1 cellular context compared by ENCODE assay signal in the genomic region with DNA sequence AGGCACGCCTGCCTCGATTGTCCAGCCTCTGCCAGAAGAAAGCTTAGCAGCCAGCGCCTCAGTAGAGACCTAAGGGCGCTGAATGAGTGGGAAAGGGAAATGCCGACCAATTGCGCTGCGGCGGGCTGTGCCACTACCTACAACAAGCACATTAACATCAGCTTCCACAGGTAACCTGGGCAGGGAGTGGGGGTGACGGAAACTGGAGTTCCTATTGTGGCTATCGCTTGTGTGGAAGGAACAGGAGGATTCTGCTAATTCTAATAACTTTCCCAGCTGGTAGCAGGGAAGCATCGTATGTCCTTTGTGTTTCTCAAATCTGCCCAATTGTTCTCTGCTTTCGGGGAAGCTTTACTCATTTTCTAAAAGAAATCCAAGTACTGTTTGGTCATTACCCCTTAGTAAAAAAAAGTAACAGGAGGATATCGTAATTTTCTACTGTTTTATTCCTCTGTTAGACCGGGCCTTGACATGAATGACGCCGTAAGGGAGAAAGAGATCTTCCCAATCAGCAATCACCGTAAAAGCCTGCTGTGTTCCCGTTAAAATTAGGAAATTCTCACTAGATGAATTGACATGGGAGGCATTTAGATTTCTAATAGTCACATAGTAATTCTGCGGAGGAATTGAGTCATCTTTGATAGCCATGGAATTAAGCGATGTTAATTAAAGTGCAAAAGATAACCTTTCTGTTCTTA.
TF ChIP-seq lines count a peak whose summit lies in the region.

No MANE protein-coding gene starts in this region.

TF ChIP-seq in PFSK-1, 5 proteins besides CTCF, POLR2A, EP300 and RAD21 (continued from another document):
- TF ChIP-seq, protein P1, sequence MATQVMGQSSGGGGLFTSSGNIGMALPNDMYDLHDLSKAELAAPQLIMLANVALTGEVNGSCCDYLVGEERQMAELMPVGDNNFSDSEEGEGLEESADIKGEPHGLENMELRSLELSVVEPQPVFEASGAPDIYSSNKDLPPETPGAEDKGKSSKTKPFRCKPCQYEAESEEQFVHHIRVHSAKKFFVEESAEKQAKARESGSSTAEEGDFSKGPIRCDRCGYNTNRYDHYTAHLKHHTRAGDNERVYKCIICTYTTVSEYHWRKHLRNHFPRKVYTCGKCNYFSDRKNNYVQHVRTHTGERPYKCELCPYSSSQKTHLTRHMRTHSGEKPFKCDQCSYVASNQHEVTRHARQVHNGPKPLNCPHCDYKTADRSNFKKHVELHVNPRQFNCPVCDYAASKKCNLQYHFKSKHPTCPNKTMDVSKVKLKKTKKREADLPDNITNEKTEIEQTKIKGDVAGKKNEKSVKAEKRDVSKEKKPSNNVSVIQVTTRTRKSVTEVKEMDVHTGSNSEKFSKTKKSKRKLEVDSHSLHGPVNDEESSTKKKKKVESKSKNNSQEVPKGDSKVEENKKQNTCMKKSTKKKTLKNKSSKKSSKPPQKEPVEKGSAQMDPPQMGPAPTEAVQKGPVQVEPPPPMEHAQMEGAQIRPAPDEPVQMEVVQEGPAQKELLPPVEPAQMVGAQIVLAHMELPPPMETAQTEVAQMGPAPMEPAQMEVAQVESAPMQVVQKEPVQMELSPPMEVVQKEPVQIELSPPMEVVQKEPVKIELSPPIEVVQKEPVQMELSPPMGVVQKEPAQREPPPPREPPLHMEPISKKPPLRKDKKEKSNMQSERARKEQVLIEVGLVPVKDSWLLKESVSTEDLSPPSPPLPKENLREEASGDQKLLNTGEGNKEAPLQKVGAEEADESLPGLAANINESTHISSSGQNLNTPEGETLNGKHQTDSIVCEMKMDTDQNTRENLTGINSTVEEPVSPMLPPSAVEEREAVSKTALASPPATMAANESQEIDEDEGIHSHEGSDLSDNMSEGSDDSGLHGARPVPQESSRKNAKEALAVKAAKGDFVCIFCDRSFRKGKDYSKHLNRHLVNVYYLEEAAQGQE (IDR thresholded peaks at IDR 0.05; ENCODE audit: insufficient read depth in 1 of 2, low read depth in 2 of 2, low read length in 2 of 2): peak in 1 of 2 experiments; percentile 30; a peak in 1 of 4 replicates
- TF ChIP-seq POLR2AphosphoS5 (IDR thresholded peaks at IDR 0.05; ENCODE audit: low read depth, low read length): no peak
